Comparison of ENCODE assay signal across 8 cellular contexts in genomic region chr1:46262508-46262907, GRCh38. TPM values are rescaled to one million over a fixed set of nuclear protein-coding genes. Genes with fewer than 3 reads are reported as not detected.
"Had no signal": no experiment of that assay in that cellular context is flagged by ENCODE, and none has a peak within 500 bp of the region (broad histone marks: within the 10 kb centered on the region; RNA-seq: fewer than 3 reads in every experiment).

No MANE protein-coding gene starts in this region.

- DNase-seq: GM23248, GOT3, H7, HFFc6, KBM-7 had no signal

- H3K27me3 Mint-ChIP-seq: IgD-negative memory B cell had no signal

- H3K27ac ChIP-seq: GM23248, HL-60 had no signal

- H3K4me3 ChIP-seq: GM23248, HAP-1 had no signal

- H3K36me3 Mint-ChIP-seq: IgD-negative memory B cell had no signal

- H3K9me3 Mint-ChIP-seq: HFFc6, IgD-negative memory B cell had no signal

- H3K9ac ChIP-seq: GM23248 had no signal

- H3K4me3 Mint-ChIP-seq: HFFc6, IgD-negative memory B cell had no signal

- H2AFZ ChIP-seq: GM23248 had no signal

- H3K27ac Mint-ChIP-seq: HFFc6, IgD-negative memory B cell had no signal

- H3K9me3 ChIP-seq: HAP-1 had no signal

- H3K4me1 ChIP-seq: HAP-1 had no signal

RNA-seq across cellular contexts. Expression of gene LURAP1, which starts 59.4 kb away (rescaled TPM):
- polyA plus RNA-seq: IgD-negative memory B cell had no signal
